ENCODE assay signal across 1 cellular context in the genomic region with DNA sequence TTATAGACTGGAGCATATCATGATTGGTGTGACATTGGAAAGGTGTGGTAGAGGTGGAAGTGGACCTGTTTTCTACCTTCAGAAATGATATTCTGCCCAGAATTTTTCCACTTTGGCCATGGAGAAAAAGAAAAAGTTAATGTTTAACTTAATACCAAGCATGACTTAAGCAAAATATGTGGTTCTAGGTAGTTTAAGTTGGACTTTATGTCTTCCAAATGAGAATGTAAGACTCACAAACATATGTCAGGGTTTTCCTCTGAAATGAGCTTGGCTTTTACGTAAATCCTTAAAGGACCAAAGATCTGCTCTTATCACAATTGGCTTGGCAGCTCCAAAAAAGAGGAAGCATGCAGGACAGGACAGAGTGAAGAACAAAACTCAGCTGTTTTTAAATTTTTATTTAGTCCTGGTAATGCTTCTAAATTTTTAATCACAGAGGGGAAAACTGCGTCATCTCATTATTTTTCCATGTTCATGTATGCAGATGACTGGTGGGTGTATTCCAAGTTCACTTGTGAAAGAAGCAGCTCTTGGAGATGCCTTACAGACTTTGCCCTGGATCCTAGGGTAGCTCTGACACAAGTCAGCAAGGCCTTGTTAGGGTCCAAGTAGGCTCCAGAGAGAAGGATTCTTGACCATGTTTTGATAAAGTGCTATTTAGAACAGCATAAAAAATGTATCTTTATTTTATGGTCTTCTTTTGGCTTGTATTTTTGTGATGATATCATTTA.
TF ChIP-seq lines count a peak whose summit lies in the region.

No MANE protein-coding gene starts in this region.

TF ChIP-seq in HepG2, 621 proteins besides CTCF, POLR2A, EP300 and RAD21 (continued from another document and continues in another):
- no peak for TF ChIP-seq ZNF282 (IDR thresholded peaks at IDR 0.05; ENCODE audit: partially characterized antibody)
- no peak for TF ChIP-seq POLR2G (IDR thresholded peaks at IDR 0.05; ENCODE audit: low read depth, low read length)
- no peak for TF ChIP-seq EED (CRISPR knock-in tag; IDR thresholded peaks at IDR 0.05)
- TF ChIP-seq HNRNPUL1 (IDR thresholded peaks at IDR 0.05; ENCODE audit: low read depth, low read length): 0 out of 2 replicates have a peak, but pooled peaks have one; percentile 72
- TF ChIP-seq MAFG (CRISPR knock-in tag; IDR thresholded peaks at IDR 0.05): no peak
- TF ChIP-seq ZNF138 (CRISPR knock-in tag; IDR thresholded peaks at IDR 0.05; ENCODE audit: low read depth): no peak
- no peak for TF ChIP-seq ZBTB8A (CRISPR knock-in tag; IDR thresholded peaks at IDR 0.05; ENCODE audit: borderline replicate concordance, low read depth)
- TF ChIP-seq, protein P1, sequence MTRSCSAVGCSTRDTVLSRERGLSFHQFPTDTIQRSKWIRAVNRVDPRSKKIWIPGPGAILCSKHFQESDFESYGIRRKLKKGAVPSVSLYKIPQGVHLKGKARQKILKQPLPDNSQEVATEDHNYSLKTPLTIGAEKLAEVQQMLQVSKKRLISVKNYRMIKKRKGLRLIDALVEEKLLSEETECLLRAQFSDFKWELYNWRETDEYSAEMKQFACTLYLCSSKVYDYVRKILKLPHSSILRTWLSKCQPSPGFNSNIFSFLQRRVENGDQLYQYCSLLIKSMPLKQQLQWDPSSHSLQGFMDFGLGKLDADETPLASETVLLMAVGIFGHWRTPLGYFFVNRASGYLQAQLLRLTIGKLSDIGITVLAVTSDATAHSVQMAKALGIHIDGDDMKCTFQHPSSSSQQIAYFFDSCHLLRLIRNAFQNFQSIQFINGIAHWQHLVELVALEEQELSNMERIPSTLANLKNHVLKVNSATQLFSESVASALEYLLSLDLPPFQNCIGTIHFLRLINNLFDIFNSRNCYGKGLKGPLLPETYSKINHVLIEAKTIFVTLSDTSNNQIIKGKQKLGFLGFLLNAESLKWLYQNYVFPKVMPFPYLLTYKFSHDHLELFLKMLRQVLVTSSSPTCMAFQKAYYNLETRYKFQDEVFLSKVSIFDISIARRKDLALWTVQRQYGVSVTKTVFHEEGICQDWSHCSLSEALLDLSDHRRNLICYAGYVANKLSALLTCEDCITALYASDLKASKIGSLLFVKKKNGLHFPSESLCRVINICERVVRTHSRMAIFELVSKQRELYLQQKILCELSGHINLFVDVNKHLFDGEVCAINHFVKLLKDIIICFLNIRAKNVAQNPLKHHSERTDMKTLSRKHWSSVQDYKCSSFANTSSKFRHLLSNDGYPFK (CRISPR knock-in tag; IDR thresholded peaks at IDR 0.05; ENCODE audit: borderline replicate concordance): no peak
- TF ChIP-seq, protein P2, sequence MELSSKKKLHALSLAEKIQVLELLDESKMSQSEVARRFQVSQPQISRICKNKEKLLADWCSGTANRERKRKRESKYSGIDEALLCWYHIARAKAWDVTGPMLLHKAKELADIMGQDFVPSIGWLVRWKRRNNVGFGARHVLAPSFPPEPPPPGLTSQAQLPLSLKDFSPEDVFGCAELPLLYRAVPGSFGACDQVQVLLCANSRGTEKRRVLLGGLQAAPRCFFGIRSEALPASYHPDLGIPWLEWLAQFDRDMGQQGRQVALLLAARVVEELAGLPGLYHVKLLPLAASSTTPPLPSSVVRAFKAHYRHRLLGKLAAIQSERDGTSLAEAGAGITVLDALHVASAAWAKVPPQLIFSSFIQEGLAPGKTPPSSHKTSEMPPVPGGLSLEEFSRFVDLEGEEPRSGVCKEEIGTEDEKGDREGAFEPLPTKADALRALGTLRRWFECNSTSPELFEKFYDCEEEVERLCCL (CRISPR knock-in tag; IDR thresholded peaks at IDR 0.05; ENCODE audit: borderline replicate concordance): no peak
- peak; percentile 39; the same call in 1 of the 2 replicates for TF ChIP-seq NAIF1 (CRISPR knock-in tag; IDR thresholded peaks at IDR 0.05; ENCODE audit: borderline replicate concordance)
- TF ChIP-seq GATAD2A (CRISPR knock-in tag; IDR thresholded peaks at IDR 0.05): peak; percentile 76
- no peak for TF ChIP-seq CCAR2 (optimal IDR thresholded peaks at IDR 0.05; ENCODE audit: low read depth, low read length)
- no peak for TF ChIP-seq ZNF577 (CRISPR knock-in tag; IDR thresholded peaks at IDR 0.05; ENCODE audit: borderline replicate concordance, low read depth)
- TF ChIP-seq, protein P3, sequence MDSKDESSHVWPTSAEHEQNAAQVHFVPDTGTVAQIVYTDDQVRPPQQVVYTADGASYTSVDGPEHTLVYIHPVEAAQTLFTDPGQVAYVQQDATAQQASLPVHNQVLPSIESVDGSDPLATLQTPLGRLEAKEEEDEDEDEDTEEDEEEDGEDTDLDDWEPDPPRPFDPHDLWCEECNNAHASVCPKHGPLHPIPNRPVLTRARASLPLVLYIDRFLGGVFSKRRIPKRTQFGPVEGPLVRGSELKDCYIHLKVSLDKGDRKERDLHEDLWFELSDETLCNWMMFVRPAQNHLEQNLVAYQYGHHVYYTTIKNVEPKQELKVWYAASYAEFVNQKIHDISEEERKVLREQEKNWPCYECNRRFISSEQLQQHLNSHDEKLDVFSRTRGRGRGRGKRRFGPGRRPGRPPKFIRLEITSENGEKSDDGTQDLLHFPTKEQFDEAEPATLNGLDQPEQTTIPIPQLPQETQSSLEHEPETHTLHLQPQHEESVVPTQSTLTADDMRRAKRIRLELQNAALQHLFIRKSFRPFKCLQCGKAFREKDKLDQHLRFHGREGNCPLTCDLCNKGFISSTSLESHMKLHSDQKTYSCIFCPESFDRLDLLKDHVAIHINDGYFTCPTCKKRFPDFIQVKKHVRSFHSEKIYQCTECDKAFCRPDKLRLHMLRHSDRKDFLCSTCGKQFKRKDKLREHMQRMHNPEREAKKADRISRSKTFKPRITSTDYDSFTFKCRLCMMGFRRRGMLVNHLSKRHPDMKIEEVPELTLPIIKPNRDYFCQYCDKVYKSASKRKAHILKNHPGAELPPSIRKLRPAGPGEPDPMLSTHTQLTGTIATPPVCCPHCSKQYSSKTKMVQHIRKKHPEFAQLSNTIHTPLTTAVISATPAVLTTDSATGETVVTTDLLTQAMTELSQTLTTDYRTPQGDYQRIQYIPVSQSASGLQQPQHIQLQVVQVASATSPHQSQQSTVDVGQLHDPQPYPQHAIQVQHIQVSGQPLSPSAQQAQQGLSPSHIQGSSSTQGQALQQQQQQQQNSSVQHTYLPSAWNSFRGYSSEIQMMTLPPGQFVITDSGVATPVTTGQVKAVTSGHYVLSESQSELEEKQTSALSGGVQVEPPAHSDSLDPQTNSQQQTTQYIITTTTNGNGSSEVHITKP (CRISPR knock-in tag; IDR thresholded peaks at IDR 0.05; ENCODE audit: low read depth): peak; percentile 33; the same call in 1 of the 2 replicates
- TF ChIP-seq RARA (CRISPR knock-in tag; IDR thresholded peaks at IDR 0.05): 0 out of 2 replicates have a peak, but pooled peaks have one; percentile 6
- TF ChIP-seq NFRKB (IDR thresholded peaks at IDR 0.05): no peak
- TF ChIP-seq, protein P4, sequence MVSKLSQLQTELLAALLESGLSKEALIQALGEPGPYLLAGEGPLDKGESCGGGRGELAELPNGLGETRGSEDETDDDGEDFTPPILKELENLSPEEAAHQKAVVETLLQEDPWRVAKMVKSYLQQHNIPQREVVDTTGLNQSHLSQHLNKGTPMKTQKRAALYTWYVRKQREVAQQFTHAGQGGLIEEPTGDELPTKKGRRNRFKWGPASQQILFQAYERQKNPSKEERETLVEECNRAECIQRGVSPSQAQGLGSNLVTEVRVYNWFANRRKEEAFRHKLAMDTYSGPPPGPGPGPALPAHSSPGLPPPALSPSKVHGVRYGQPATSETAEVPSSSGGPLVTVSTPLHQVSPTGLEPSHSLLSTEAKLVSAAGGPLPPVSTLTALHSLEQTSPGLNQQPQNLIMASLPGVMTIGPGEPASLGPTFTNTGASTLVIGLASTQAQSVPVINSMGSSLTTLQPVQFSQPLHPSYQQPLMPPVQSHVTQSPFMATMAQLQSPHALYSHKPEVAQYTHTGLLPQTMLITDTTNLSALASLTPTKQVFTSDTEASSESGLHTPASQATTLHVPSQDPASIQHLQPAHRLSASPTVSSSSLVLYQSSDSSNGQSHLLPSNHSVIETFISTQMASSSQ (IDR thresholded peaks at IDR 0.05; ENCODE audit: low read depth): peak; percentile 90
- TF ChIP-seq, protein P4 (CRISPR knock-in tag; IDR thresholded peaks at IDR 0.05; ENCODE audit: borderline replicate concordance): peak; percentile 87; the same call in 1 of the 2 replicates
- TF ChIP-seq, protein P5, sequence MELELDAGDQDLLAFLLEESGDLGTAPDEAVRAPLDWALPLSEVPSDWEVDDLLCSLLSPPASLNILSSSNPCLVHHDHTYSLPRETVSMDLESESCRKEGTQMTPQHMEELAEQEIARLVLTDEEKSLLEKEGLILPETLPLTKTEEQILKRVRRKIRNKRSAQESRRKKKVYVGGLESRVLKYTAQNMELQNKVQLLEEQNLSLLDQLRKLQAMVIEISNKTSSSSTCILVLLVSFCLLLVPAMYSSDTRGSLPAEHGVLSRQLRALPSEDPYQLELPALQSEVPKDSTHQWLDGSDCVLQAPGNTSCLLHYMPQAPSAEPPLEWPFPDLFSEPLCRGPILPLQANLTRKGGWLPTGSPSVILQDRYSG (CRISPR knock-in tag; IDR thresholded peaks at IDR 0.05): no peak
- TF ChIP-seq ZNF703 (CRISPR knock-in tag; IDR thresholded peaks at IDR 0.05; ENCODE audit: borderline replicate concordance): no peak
- TF ChIP-seq PITX1 (CRISPR knock-in tag; IDR thresholded peaks at IDR 0.05): no peak
- TF ChIP-seq E2F5 (CRISPR knock-in tag; conservative IDR thresholded peaks at IDR 0.05): no peak
- TF ChIP-seq DMAP1 (CRISPR knock-in tag; IDR thresholded peaks at IDR 0.05): peak; percentile 10; the same call in 1 of the 2 replicates
- TF ChIP-seq STAT5B (CRISPR knock-in tag; IDR thresholded peaks at IDR 0.05): no peak
- no peak for TF ChIP-seq RBM39 (IDR thresholded peaks at IDR 0.05; ENCODE audit: low read depth, low read length, poor library complexity, severe bottlenecking)
- TF ChIP-seq ZNF878 (CRISPR knock-in tag; IDR thresholded peaks at IDR 0.05): peak; percentile 75; the same call in 1 of the 2 replicates
- TF ChIP-seq TSC22D2 (CRISPR knock-in tag; IDR thresholded peaks at IDR 0.05; ENCODE audit: borderline replicate concordance): no peak
- peak; percentile 57; the same call in 1 of the 2 replicates for TF ChIP-seq KDM6A (CRISPR knock-in tag; IDR thresholded peaks at IDR 0.05; ENCODE audit: low read depth)
- TF ChIP-seq KAT7 (CRISPR knock-in tag; IDR thresholded peaks at IDR 0.05; ENCODE audit: borderline replicate concordance): no peak
- no peak for TF ChIP-seq NFYB (CRISPR knock-in tag; IDR thresholded peaks at IDR 0.05)
- TF ChIP-seq, protein P6, sequence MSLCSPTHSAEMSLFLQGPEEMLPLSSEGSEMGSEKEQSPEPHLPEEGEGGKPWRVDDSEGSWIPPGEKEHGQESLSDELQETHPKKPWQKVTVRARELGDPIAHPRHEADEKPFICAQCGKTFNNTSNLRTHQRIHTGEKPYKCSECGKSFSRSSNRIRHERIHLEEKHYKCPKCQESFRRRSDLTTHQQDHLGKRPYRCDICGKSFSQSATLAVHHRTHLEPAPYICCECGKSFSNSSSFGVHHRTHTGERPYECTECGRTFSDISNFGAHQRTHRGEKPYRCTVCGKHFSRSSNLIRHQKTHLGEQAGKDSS (CRISPR knock-in tag; IDR thresholded peaks at IDR 0.05; ENCODE audit: borderline replicate concordance, low read depth): no peak
- no peak for TF ChIP-seq FOXA3 (CRISPR knock-in tag; IDR thresholded peaks at IDR 0.05)
- no peak for TF ChIP-seq MAFF (IDR thresholded peaks at IDR 0.05; ENCODE audit: low read depth, low read length)
- no peak for TF ChIP-seq SUZ12 (IDR thresholded peaks at IDR 0.05; ENCODE audit: low read depth, low read length)
- peak; percentile 20; the same call in 1 of the 2 replicates for TF ChIP-seq MED1 (CRISPR knock-in tag; IDR thresholded peaks at IDR 0.05)
- no peak for TF ChIP-seq ZNF337 (CRISPR knock-in tag; IDR thresholded peaks at IDR 0.05; ENCODE audit: borderline replicate concordance, low read depth)
- TF ChIP-seq THAP7 (CRISPR knock-in tag; IDR thresholded peaks at IDR 0.05): no peak
- TF ChIP-seq ZNF446 (CRISPR knock-in tag; IDR thresholded peaks at IDR 0.05): no peak
- TF ChIP-seq, protein P7, sequence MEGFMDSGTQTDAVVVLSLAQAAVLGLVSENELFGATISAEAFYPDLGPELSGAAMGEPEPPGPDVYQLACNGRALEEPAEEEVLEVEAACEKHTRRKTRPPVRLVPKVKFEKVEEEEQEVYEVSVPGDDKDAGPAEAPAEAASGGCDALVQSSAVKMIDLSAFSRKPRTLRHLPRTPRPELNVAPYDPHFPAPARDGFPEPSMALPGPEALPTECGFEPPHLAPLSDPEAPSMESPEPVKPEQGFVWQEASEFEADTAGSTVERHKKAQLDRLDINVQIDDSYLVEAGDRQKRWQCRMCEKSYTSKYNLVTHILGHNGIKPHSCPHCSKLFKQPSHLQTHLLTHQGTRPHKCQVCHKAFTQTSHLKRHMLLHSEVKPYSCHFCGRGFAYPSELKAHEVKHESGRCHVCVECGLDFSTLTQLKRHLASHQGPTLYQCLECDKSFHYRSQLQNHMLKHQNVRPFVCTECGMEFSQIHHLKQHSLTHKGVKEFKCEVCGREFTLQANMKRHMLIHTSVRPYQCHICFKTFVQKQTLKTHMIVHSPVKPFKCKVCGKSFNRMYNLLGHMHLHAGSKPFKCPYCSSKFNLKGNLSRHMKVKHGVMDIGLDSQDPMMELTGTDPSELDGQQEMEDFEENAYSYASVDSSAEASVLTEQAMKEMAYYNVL (CRISPR knock-in tag; IDR thresholded peaks at IDR 0.05; ENCODE audit: borderline replicate concordance): no peak
- no peak for TF ChIP-seq ZKSCAN8 (CRISPR knock-in tag; IDR thresholded peaks at IDR 0.05; ENCODE audit: borderline replicate concordance)
